In genomic region chr14:64686216-64686615, GRCh38 we compare ENCODE assay signal across 19 cellular contexts. TPM values are rescaled to one million over a fixed set of nuclear protein-coding genes. Genes with fewer than 3 reads are reported as not detected.
DNase-seq lines count a peak whose midpoint lies in the region; ATAC-seq, FAIRE-seq and TF ChIP-seq lines count a peak whose summit lies in the region.
"Had no signal": no experiment of that assay in that cellular context is flagged by ENCODE, and none has a peak within 500 bp of the region (broad histone marks: within the 10 kb centered on the region; RNA-seq: fewer than 3 reads in every experiment).

No MANE protein-coding gene starts in this region.

- POLR2A ChIA-PET in GM12878 (lab: Charles Lee), result no interaction called here

- H3K4me1 ChIP-seq in GM23338 (ENCODE audit: insufficient read depth) (peaks cover 4% of the 10 kb centered on the region; the same call in 1 of the 2 replicates), GM12878 (ENCODE audit: control insufficient read depth, insufficient read depth, low read length) (no peaks in the 10 kb centered on the region), mesenchymal stem cell (ENCODE audit: control insufficient read depth, insufficient read depth, low read depth, low read length) (peaks cover 21% of the 10 kb centered on the region), body of pancreas (peaks cover 43% of the 10 kb centered on the region)

- H3K4me2 ChIP-seq in GM23338 (no peak overlapping the region), GM12878 (ENCODE audit: control insufficient read depth, insufficient read depth) (no peak overlapping the region), mesenchymal stem cell (ENCODE audit: low read length, poor library complexity, severe bottlenecking) (no peak overlapping the region)

- SMC1A ChIA-PET in GM12878 (lab: Charles Lee; ENCODE audit: uncharacterized antibody, unreplicated experiment), result no interaction called here

- TF ChIP-seq CTCF in GM23338 (conservative IDR thresholded peaks at IDR 0.05; ENCODE audit: low read depth in 2 of 2) (no peak), GM12878 (IDR thresholded peaks at IDR 0.05 in 2 of 3, conservative IDR thresholded peaks at IDR 0.05 in 1 of 3; ENCODE audit: control insufficient read depth in 2 of 3, extremely low read depth in 1 of 3, insufficient read depth in 1 of 3, low read depth in 3 of 3, low read length in 3 of 3) (no peak), body of pancreas (IDR thresholded peaks at IDR 0.05) (no peak)

- H3K23ac ChIP-seq in mesenchymal stem cell (ENCODE audit: low read length in 2 of 2), result no peak overlapping the region

- no peaks in the 10 kb centered on the region for H4K20me1 ChIP-seq in GM23338 (replicated peaks; ENCODE audit: insufficient read depth)
- H4K20me1 ChIP-seq in GM12878 (ENCODE audit: control insufficient read depth, insufficient read depth), result no peaks in the 10 kb centered on the region

- no peak overlapping the region for H3K4me3 Mint-ChIP-seq in GM23338
- H3K4me3 Mint-ChIP-seq: CD4-positive, alpha-beta T cell had no signal

- no peak for FAIRE-seq in GM12878 (lab: Jason Lieb, UNC)
- FAIRE-seq: A204.1, GM12892, GM18507, K562, RCC 7860 had no signal

- H4K91ac ChIP-seq in mesenchymal stem cell (ENCODE audit: low read length), result peak overlapping the region; percentile 5

- H3K9ac ChIP-seq in GM12878 (ENCODE audit: control insufficient read depth, insufficient read depth, low read length) (no peak overlapping the region), mesenchymal stem cell (ENCODE audit: low read length) (no peak overlapping the region)

- H2BK5ac ChIP-seq in mesenchymal stem cell (ENCODE audit: low read depth, low read length, poor library complexity, severe bottlenecking), result no peak overlapping the region

- no peak for TF ChIP-seq EP300 in GM12878 (IDR thresholded peaks at IDR 0.05; ENCODE audit: borderline replicate concordance in 1 of 2, control insufficient read depth in 1 of 2, low read depth in 2 of 2, low read length in 2 of 2)

- CTCF ChIA-PET in GM12878 (lab: Yijun Ruan, JAX), result no interaction called here

- H3K79me1 ChIP-seq in mesenchymal stem cell (replicated peaks; ENCODE audit: low read length, poor library complexity, severe bottlenecking), result no peaks in the 10 kb centered on the region

- H4K8ac ChIP-seq in mesenchymal stem cell (ENCODE audit: low read length), result no peak overlapping the region

- DNase-seq in GM23338 (ENCODE audit: low spot score) (no peak), GM12878 (ENCODE audit: low read depth, low spot score) (no peak), mesenchymal stem cell (no peak), substantia nigra (lab: John Stamatoyannopoulos, UW) (no peak), NCI-H1092 treated with DMSO at 0.1 percent for 48 hours (lab: John Stamatoyannopoulos, UW) (no peak), body of pancreas (no peak)
- no peak for DNase-seq in activated CD4-positive, alpha-beta T cell treated with anti-CD3 and anti-CD28 coated beads, Interleukin-2, amount 50 U/mL, for 48 hours
- DNase-seq: BE2C; Caco-2; CD4-positive, alpha-beta T cell; HCEC 1CT; Right ventricle myocardium superior had no signal

- peaks cover 37% of the 10 kb centered on the region for H3K4me1 Mint-ChIP-seq in GM23338

- 56% methylated on average over 7 of the region's 7 CpGs for WGBS in GM12878 (ENCODE audit: insufficient coverage, insufficient replicate concordance, low lambda C conversion rate, missing lambda C conversion rate)
- 81% methylated on average over 6 of the region's 7 CpGs for WGBS in mesenchymal stem cell
- WGBS in body of pancreas, 2 donors, result 85 to 87% methylated on average over 7 of the region's 7 CpGs

- H2BK120ac ChIP-seq in mesenchymal stem cell (ENCODE audit: low read depth, low read length), result no peak overlapping the region

- H3K36me3 ChIP-seq in GM23338 (ENCODE audit: insufficient read depth) (no peaks in the 10 kb centered on the region), GM12878 (ENCODE audit: control insufficient read depth in 2 of 2, insufficient read depth in 2 of 2, low read length in 1 of 2) (no peaks in the 10 kb centered on the region), mesenchymal stem cell (ENCODE audit: control insufficient read depth in 1 of 2, insufficient read depth in 2 of 2, low read depth in 1 of 2, low read length in 2 of 2) (no peaks in the 10 kb centered on the region), body of pancreas (replicated peaks in 1 of 2; ENCODE audit: insufficient read depth in 1 of 2, low read depth in 2 of 2) (no peaks in the 10 kb centered on the region)
- H3K36me3 ChIP-seq: BE2C had no signal

- ATAC-seq in GM23338 (no peak), GM12878 (no peak), GM18909 (IDR thresholded peaks at IDR 0.05; ENCODE audit: poor library complexity, unreplicated experiment) (no peak), body of pancreas (no peak)
- ATAC-seq: K562 had no signal

- intact Hi-C loops in GM12878 (cut with micrococcal nuclease; ENCODE audit: unreplicated experiment), result no loop called here
- intact Hi-C loops in body of pancreas (cut with DNase I), result no loop called here

- peaks cover 21% of the 10 kb centered on the region for H3K27me3 Mint-ChIP-seq in GM23338 (ENCODE audit: insufficient read depth, low read depth, poor library complexity)
- H3K27me3 Mint-ChIP-seq: CD4-positive, alpha-beta T cell had no signal

- H2BK12ac ChIP-seq in mesenchymal stem cell (ENCODE audit: low read length in 2 of 2), result peak overlapping the region in 1 of 2 experiments; percentile 3

- no peak overlapping the region for H3K4ac ChIP-seq in mesenchymal stem cell (ENCODE audit: low read depth in 1 of 2, low read length in 2 of 2)

- 0 out of 2 replicates have a peak, but pooled peaks cover 4% of the 10 kb centered on the region for H3F3A ChIP-seq in GM23338 (replicated peaks; ENCODE audit: low read depth)

- H3K4me3 ChIP-seq in GM23338 (no peak overlapping the region), GM12878 (no peak overlapping the region), mesenchymal stem cell (ENCODE audit: insufficient read depth in 1 of 2, low read depth in 1 of 2, low read length in 2 of 2) (no peak overlapping the region), body of pancreas (no peak overlapping the region)
- H3K4me3 ChIP-seq: K562 had no signal

- H3K14ac ChIP-seq in mesenchymal stem cell (ENCODE audit: low read length in 2 of 2), result no peak overlapping the region

- in situ Hi-C loops in GM12878 (cut with MboI), result no loop called here

- no peaks in the 10 kb centered on the region for H3K9me3 ChIP-seq in GM12878 (replicated peaks; ENCODE audit: control insufficient read depth, insufficient read depth, low read length)
- no peaks in the 10 kb centered on the region for H3K9me3 ChIP-seq in mesenchymal stem cell (ENCODE audit: control insufficient read depth, low read length)
- no peaks in the 10 kb centered on the region for H3K9me3 ChIP-seq in body of pancreas
- H3K9me3 ChIP-seq: BE2C, Caco-2 had no signal

- H3K27ac ChIP-seq in GM23338 (ENCODE audit: low read depth), result no peak overlapping the region
- no peak overlapping the region for H3K27ac ChIP-seq in GM12878 (ENCODE audit: control insufficient read depth, insufficient read depth)
- no peak overlapping the region for H3K27ac ChIP-seq in mesenchymal stem cell (ENCODE audit: low read length, poor library complexity, severe bottlenecking)
- peak overlapping the region; percentile 27 for H3K27ac ChIP-seq in substantia nigra (ENCODE audit: low read depth, low read length, poor library complexity, severe bottlenecking)
- H3K27ac ChIP-seq in body of pancreas, result no peak overlapping the region

- peaks cover 22% of the 10 kb centered on the region; the same call in 1 of the 2 replicates for H3K27me3 ChIP-seq in GM23338 (ENCODE audit: insufficient read depth)
- no peaks in the 10 kb centered on the region for H3K27me3 ChIP-seq in GM12878 (replicated peaks in 1 of 2; ENCODE audit: control insufficient read depth in 2 of 2, insufficient read depth in 2 of 2, low read length in 1 of 2)
- peaks cover 7 to 17% of the 10 kb centered on the region in 2 experiments for H3K27me3 ChIP-seq in mesenchymal stem cell (ENCODE audit: control insufficient read depth in 1 of 2, insufficient read depth in 1 of 2, low read length in 2 of 2)
- H3K27me3 ChIP-seq in body of pancreas, result no peaks in the 10 kb centered on the region
- H3K27me3 ChIP-seq: BE2C had no signal

- no peak overlapping the region for H2AK5ac ChIP-seq in mesenchymal stem cell (ENCODE audit: low read length, severe bottlenecking)

- no peaks in the 10 kb centered on the region for H3K36me3 Mint-ChIP-seq in GM23338 (ENCODE audit: low read depth)

- H2AFZ ChIP-seq in GM23338 (0 out of 2 replicates have a peak overlapping the region, but pooled peaks have one; percentile 43), GM12878 (ENCODE audit: control insufficient read depth, low read depth, low read length) (no peak overlapping the region), mesenchymal stem cell (ENCODE audit: low read depth, low read length) (no peak overlapping the region)

- no peaks in the 10 kb centered on the region; the same call in 2 of the 3 replicates for H3K9me3 Mint-ChIP-seq in GM23338
- H3K9me3 Mint-ChIP-seq: CD4-positive, alpha-beta T cell had no signal

- no peak for TF ChIP-seq RAD21 in GM12878 (IDR thresholded peaks at IDR 0.05; ENCODE audit: insufficient read depth, low read depth, low read length)

- TF ChIP-seq POLR2A in GM12878 (IDR thresholded peaks at IDR 0.05; ENCODE audit: low read depth, low read length) (no peak), body of pancreas (IDR thresholded peaks at IDR 0.05) (no peak)

- no peak overlapping the region for H3K27ac Mint-ChIP-seq in GM23338
- H3K27ac Mint-ChIP-seq: CD4-positive, alpha-beta T cell had no signal

- no TSS peak for BruUV-seq in GM12878 (replicated peaks; lab: Mats Ljungman, UMichigan)

- RAD21 ChIA-PET in GM12878 (lab: Charles Lee; ENCODE audit: unreplicated experiment), result no interaction called here

- H2BK15ac ChIP-seq in mesenchymal stem cell (ENCODE audit: low read depth, poor library complexity, severe bottlenecking), result no peak overlapping the region

- H3K9me2 ChIP-seq in GM23338 (ENCODE audit: insufficient read depth), result no peaks in the 10 kb centered on the region

- H3K79me2 ChIP-seq in GM23338 (replicated peaks; ENCODE audit: insufficient read depth), result no peaks in the 10 kb centered on the region
- H3K79me2 ChIP-seq in GM12878 (ENCODE audit: control insufficient read depth, insufficient read depth, low read length), result no peaks in the 10 kb centered on the region

- no peak overlapping the region for H3K18ac ChIP-seq in mesenchymal stem cell (ENCODE audit: low read depth in 1 of 2, low read length in 2 of 2)

RNA-seq across cellular contexts. Expression of gene PLEKHG3, which starts 18.0 kb away (rescaled TPM):
- 83.1 and 83.9 TPM in 2 replicates for total RNA-seq in GM23338 (2014; rRNA removed; shearing (Covaris generic))
- polyA plus RNA-seq in GM23338 (2016; fragmentation: Nextera tagmentation; extraction: Ambion mirVana) (23.0 and 30.8 TPM in 2 replicates), GM12878 (2011; rRNA removed) (0.37 and 0.73 TPM in 2 replicates), GM12878 (2014; fragmentation: Illumina TruSeq; extraction: Trizol) (0.03 TPM in 1 of 2 replicates, not detected in the other), GM12878 (2014; fragmentation: Nextera tagmentation; extraction: Ambion mirVana) (not detected), GM12878 (2014; rRNA removed) (0.05 and 0.06 TPM in 2 replicates), GM12878 (2016; fragmentation: Nextera tagmentation; extraction: Ambion mirVana) (under 1 TPM in 1 of 2 experiments, not detected in 1; 0.07 TPM)
- total RNA-seq in GM12878 (2013; cell fraction: nucleolus; rRNA removed), result 0.44 and 0.88 TPM in 2 replicates
- total RNA-seq in GM12878 (2014; rRNA removed) (0.05 TPM in 1 of 2 replicates, not detected in the other), GM12878 (2014; rRNA removed; fragmentation: Illumina TruSeq; extraction: Trizol) (not detected in 2 replicates), GM12878 (2021) (0.32 and 0.64 TPM in 2 replicates), body of pancreas (10 to 100 TPM; 34.5 to 40.2 TPM)
- polyA plus RNA-seq in GM12878 (2011; ENCODE audit: low read depth), result not detected
- polyA plus RNA-seq in GM12878 (2011; cell fraction: cytosol; rRNA removed), result 0.65 and 0.66 TPM in 2 replicates
- 2.0 and 2.6 TPM in 2 replicates for polyA plus RNA-seq in GM12878 (2011; cell fraction: nucleus; rRNA removed)
- 0.15 TPM in 1 of 2 replicates, not detected in the other for polyA plus RNA-seq in GM12878 (2012)
- 1.4 and 1.6 TPM in 2 replicates for polyA minus RNA-seq in GM12878 (2011; rRNA and poly(A)+ RNA removed)
- 0.27 and 3.2 TPM in 2 replicates for polyA minus RNA-seq in GM12878 (2011; cell fraction: cytosol; rRNA and poly(A)+ RNA removed)
- 0.85 and 1.1 TPM in 2 replicates for polyA minus RNA-seq in GM12878 (2011; cell fraction: nucleus; rRNA and poly(A)+ RNA removed)
- polyA plus RNA-seq in mesenchymal stem cell (2013, experiment 1 of 2), result 14.9 TPM
- polyA plus RNA-seq in mesenchymal stem cell (2013, experiment 2 of 2), result 14.3 TPM
- total RNA-seq: OCI-LY7 had no signal

Comparison
In these comparisons a context has a peak if more than half of its experiments do, and no peak if none do; other contexts are left out.
1. RNA of gene PLEKHG3, which starts 18.0 kb away (total RNA-seq): 83.1 to 83.9 TPM in GM23338 and 34.5 to 40.2 TPM in body of pancreas; 0.05 to 0.88 TPM in GM12878; every median in the first group is over 10 times any median in the second.